16 cellular contexts compared by ENCODE assay signal in genomic region chr1:177615251-177615650, GRCh38.
A peak's percentile ranks its signal among the peaks of the same experiment; 100 is the strongest.
DNase-seq lines count a peak whose midpoint lies in the region; ATAC-seq and TF ChIP-seq lines count a peak whose summit lies in the region.
"Had no signal": no experiment of that assay in that cellular context is flagged by ENCODE, and none has a peak within 500 bp of the region (broad histone marks: within the 10 kb centered on the region; RNA-seq: fewer than 3 reads in every experiment).

No MANE protein-coding gene starts in this region.

- no peak overlapping the region for H3K27ac Mint-ChIP-seq in MCF 10A (ENCODE audit: low read depth, unreplicated experiment)
- no peak overlapping the region for H3K27ac Mint-ChIP-seq in type B pancreatic cell
- H3K27ac Mint-ChIP-seq: CD4-positive, alpha-beta T cell had no signal

- H3K4me1 Mint-ChIP-seq in MCF 10A (ENCODE audit: insufficient read depth, unreplicated experiment) (no peaks in the 10 kb centered on the region), type B pancreatic cell (ENCODE audit: unreplicated experiment) (peaks cover 7% of the 10 kb centered on the region)

- H3K4me3 ChIP-seq in breast epithelium (no peak overlapping the region), PC-3 (ENCODE audit: low read length) (no peak overlapping the region)
- H3K4me3 ChIP-seq: PC-9 had no signal

- intact Hi-C loops in MCF 10A (cut with micrococcal nuclease) (no loop called here), breast epithelium (cut with DNase I; ENCODE audit: low total_unique reads) (no loop called here), PC-3 (cut with micrococcal nuclease) (no loop called here), Right ventricle myocardium inferior (cut with DNase I) (no loop called here)

- no peak overlapping the region for H3K4me2 ChIP-seq in PC-3 (ENCODE audit: low read length)
- H3K4me2 ChIP-seq: PC-9 had no signal

- H4K20me1 ChIP-seq in PC-3 (ENCODE audit: low read length) = no peaks in the 10 kb centered on the region

- CTCF ChIA-PET in MCF 10A (lab: Yijun Ruan, JAX) (interaction anchor here (1.2 kb wide), 1 partner anchor 11 kb away, joined by 4 read pairs; no protein-coding TSS in a partner anchor), PC-3 (lab: Charles Lee) (no interaction called here)

- no peak overlapping the region for H2AFZ ChIP-seq in PC-3 (ENCODE audit: low read length)
- H2AFZ ChIP-seq: PC-9 had no signal

- H3K27ac ChIP-seq in breast epithelium (no peak overlapping the region), PC-3 (ENCODE audit: low read length) (no peak overlapping the region)
- H3K27ac ChIP-seq: PC-9 had no signal

- no peak for TF ChIP-seq POLR2A in breast epithelium (IDR thresholded peaks at IDR 0.05)

- H3K79me2 ChIP-seq in PC-3 (ENCODE audit: low read length) = no peaks in the 10 kb centered on the region

- H3K4me1 ChIP-seq in breast epithelium = no peaks in the 10 kb centered on the region
- no peaks in the 10 kb centered on the region; the same call in 1 of the 2 replicates for H3K4me1 ChIP-seq in PC-3 (ENCODE audit: insufficient read depth, low read length)
- H3K4me1 ChIP-seq: Caco-2 had no signal

- ATAC-seq in PC-3 = no peak
- ATAC-seq in esophagus mucosa = peak; percentile 70
- ATAC-seq in Right ventricle myocardium inferior = no peak
- ATAC-seq: HepG2 had no signal

- no peaks in the 10 kb centered on the region for H3K9me3 Mint-ChIP-seq in MCF 10A (ENCODE audit: unreplicated experiment)
- no peaks in the 10 kb centered on the region for H3K9me3 Mint-ChIP-seq in type B pancreatic cell

- H3K36me3 Mint-ChIP-seq in MCF 10A (ENCODE audit: insufficient read depth, unreplicated experiment) (no peaks in the 10 kb centered on the region), type B pancreatic cell (no peaks in the 10 kb centered on the region)

- H3K9me3 ChIP-seq in breast epithelium = no peaks in the 10 kb centered on the region
- no peaks in the 10 kb centered on the region for H3K9me3 ChIP-seq in PC-3 (ENCODE audit: low read length)
- H3K9me3 ChIP-seq: Caco-2 had no signal

- H3K9ac ChIP-seq in PC-3 (ENCODE audit: low read length) = no peak overlapping the region

- no peaks in the 10 kb centered on the region for H3F3A ChIP-seq in PC-3 (ENCODE audit: low read length, unreplicated experiment)

- H3K27me3 Mint-ChIP-seq in MCF 10A (ENCODE audit: insufficient read depth, unreplicated experiment) (no peaks in the 10 kb centered on the region), type B pancreatic cell (no peaks in the 10 kb centered on the region)
- H3K27me3 Mint-ChIP-seq: CD4-positive, alpha-beta T cell had no signal

- BruUV-seq in MCF 10A (replicated peaks; lab: Mats Ljungman, UMichigan) (no TSS peak), PC-3 (replicated peaks; lab: Mats Ljungman, UMichigan) (no TSS peak)

- TF ChIP-seq CTCF in MCF 10A (IDR thresholded peaks at IDR 0.05; ENCODE audit: unreplicated experiment) (no peak), breast epithelium (IDR thresholded peaks at IDR 0.05) (no peak), PC-3 (conservative IDR thresholded peaks at IDR 0.05; ENCODE audit: low read depth, low read length) (no peak), type B pancreatic cell (conservative IDR thresholded peaks at IDR 0.05) (no peak)

- H3K27me3 ChIP-seq in breast epithelium (no peaks in the 10 kb centered on the region), PC-3 (ENCODE audit: low read length) (no peaks in the 10 kb centered on the region)

- no peak overlapping the region for H3K4me3 Mint-ChIP-seq in MCF 10A (ENCODE audit: unreplicated experiment)
- H3K4me3 Mint-ChIP-seq in type B pancreatic cell = peak overlapping the region; percentile 6
- H3K4me3 Mint-ChIP-seq: CD4-positive, alpha-beta T cell had no signal

- DNase-seq in MCF 10A (ENCODE audit: unreplicated experiment) = peak; percentile 47
- no peak for DNase-seq in breast epithelium (ENCODE audit: low spot score in 2 of 2)
- DNase-seq in PC-3 = peak; percentile 73
- no peak for DNase-seq in type B pancreatic cell (ENCODE audit: extremely low spot score, unreplicated experiment)
- no peak for DNase-seq in HuH-7.5 (ENCODE audit: low spot score)
- DNase-seq in Right ventricle myocardium inferior (ENCODE audit: missing footprints) = no peak
- DNase-seq in stimulated activated CD4-positive, alpha-beta T cell treated with anti-CD3 and anti-CD28 coated beads, Interleukin-2, amount 100 ng/mL, for 48 hours = no peak
- DNase-seq: Caco-2; CD4-positive, alpha-beta T cell; GOT3; NCI-H1417 treated with DMSO at 0.1 percent for 48 hours; NCI-H1930; NCI-H446 treated with DMSO at 0.1 percent for 48 hours had no signal

- H3K36me3 ChIP-seq in breast epithelium (no peaks in the 10 kb centered on the region), PC-3 (ENCODE audit: low read depth, low read length) (no peaks in the 10 kb centered on the region)

- H3K9me2 ChIP-seq in PC-3 (replicated peaks; ENCODE audit: low read length) = no peaks in the 10 kb centered on the region

- POLR2A ChIA-PET in MCF 10A (lab: Yijun Ruan, JAX) (no interaction called here), PC-3 (lab: Charles Lee; ENCODE audit: unreplicated experiment) (no interaction called here)

Comparison
In these comparisons a context has a peak if more than half of its experiments do, and no peak if none do; other contexts are left out.
1. DNase-seq: peak in MCF 10A (single experiment) and PC-3 (single experiment); none in breast epithelium (0 of 2), type B pancreatic cell (single experiment), HuH-7.5 (single experiment), Right ventricle myocardium inferior (single experiment) and stimulated activated CD4-positive, alpha-beta T cell treated with anti-CD3 and anti-CD28 coated beads, Interleukin-2, amount 100 ng/mL, for 48 hours (0 of 2).